9 cellular contexts compared by ENCODE assay signal in genomic region chr5:171957591-171958251, GRCh38. TPM values are rescaled to one million over a fixed set of nuclear protein-coding genes. Genes with fewer than 3 reads are reported as not detected.
A peak's percentile ranks its signal among the peaks of the same experiment; 100 is the strongest.
DNase-seq lines count a peak whose midpoint lies in the region; ATAC-seq and TF ChIP-seq lines count a peak whose summit lies in the region.
"Had no signal": no experiment of that assay in that cellular context is flagged by ENCODE, and none has a peak within 500 bp of the region (broad histone marks: within the 10 kb centered on the region; RNA-seq: fewer than 3 reads in every experiment).

No MANE protein-coding gene starts in this region.

- H3K27ac Mint-ChIP-seq in activated T-helper 1 cell treated with anti-CD3 and anti-CD28 coated beads, Interleukin-12 subunit alpha, Interleukin-12 subunit beta, Interleukin-2, Interleukin-4 antibody, amounts not matched to agents 30 ng/mL and 10 ng/mL and 1 ng/mL, durations not matched to agents 14 hours and 24 hours and 36 hours, result peak overlapping the region; percentile 59

- H3K27ac ChIP-seq in DND-41 (ENCODE audit: low read length), result no peak overlapping the region
- peak overlapping the region; percentile 8 for H3K27ac ChIP-seq in neutrophil

- H2AFZ ChIP-seq in DND-41 (ENCODE audit: low read depth, low read length), result no peak overlapping the region

- H3K4me3 Mint-ChIP-seq in activated T-helper 1 cell treated with anti-CD3 and anti-CD28 coated beads, Interleukin-12 subunit alpha, Interleukin-12 subunit beta, Interleukin-2, Interleukin-4 antibody, amounts not matched to agents 30 ng/mL and 10 ng/mL and 1 ng/mL, durations not matched to agents 14 hours and 24 hours and 36 hours, result peak overlapping the region; percentile 23

- peaks cover 64% of the 10 kb centered on the region for H3K4me1 Mint-ChIP-seq in activated T-helper 1 cell treated with anti-CD3 and anti-CD28 coated beads, Interleukin-12 subunit alpha, Interleukin-12 subunit beta, Interleukin-2, Interleukin-4 antibody, amounts not matched to agents 30 ng/mL and 10 ng/mL and 1 ng/mL, durations not matched to agents 14 hours and 24 hours and 36 hours (ENCODE audit: low read depth)

- H3K36me3 Mint-ChIP-seq in activated T-helper 1 cell treated with anti-CD3 and anti-CD28 coated beads, Interleukin-12 subunit alpha, Interleukin-12 subunit beta, Interleukin-2, Interleukin-4 antibody, amounts not matched to agents 30 ng/mL and 10 ng/mL and 1 ng/mL, durations not matched to agents 14 hours and 24 hours and 36 hours (ENCODE audit: low read depth), result peaks cover 5% of the 10 kb centered on the region

- DNase-seq in DND-41, result peak; percentile 45
- no peak for DNase-seq in activated T-helper 1 cell treated with anti-CD3 and anti-CD28 coated beads, Interleukin-12 subunit alpha, Interleukin-12 subunit beta, Interleukin-2, Interleukin-4 antibody, amounts not matched to agents 30 ng/mL and 10 ng/mL and 1 ng/mL, durations not matched to agents 14 hours and 24 hours and 36 hours (ENCODE audit: low spot score)
- DNase-seq in NCI-H748 (lab: John Stamatoyannopoulos, UW; ENCODE audit: unreplicated experiment), result no peak
- DNase-seq in mucosa of gallbladder (ENCODE audit: low spot score), result no peak
- DNase-seq in NCI-H69 (lab: John Stamatoyannopoulos, UW), result no peak
- no peak for DNase-seq in DMS79 (lab: John Stamatoyannopoulos, UW)

- no peak overlapping the region for H3K4me2 ChIP-seq in DND-41 (ENCODE audit: insufficient read depth, low read length)

- peaks cover 98% of the 10 kb centered on the region for H3K79me2 ChIP-seq in DND-41 (ENCODE audit: insufficient read depth, low read length)

- no peaks in the 10 kb centered on the region for H3K36me3 ChIP-seq in DND-41 (ENCODE audit: insufficient read depth, low read length)
- H3K36me3 ChIP-seq in neutrophil, result no peaks in the 10 kb centered on the region
- H3K36me3 ChIP-seq: thoracic aorta had no signal

- peaks cover 73% of the 10 kb centered on the region for H4K20me1 ChIP-seq in DND-41 (ENCODE audit: insufficient read depth, low read length)

- H3K4me1 ChIP-seq in DND-41 (ENCODE audit: insufficient read depth, low read length) (peaks cover 10% of the 10 kb centered on the region), neutrophil (ENCODE audit: control insufficient read depth in 1 of 2, insufficient read depth in 1 of 2, low read depth in 1 of 2, low read length in 1 of 2) (peaks cover 10 to 18% of the 10 kb centered on the region in 2 experiments)

- ATAC-seq in DND-41 (ENCODE audit: insufficient read depth, low read depth) (peak; percentile 85), HG03097 (IDR thresholded peaks at IDR 0.05; ENCODE audit: low FRiP score, unreplicated experiment) (peak; percentile 35)

- H3K9me3 Mint-ChIP-seq in activated T-helper 1 cell treated with anti-CD3 and anti-CD28 coated beads, Interleukin-12 subunit alpha, Interleukin-12 subunit beta, Interleukin-2, Interleukin-4 antibody, amounts not matched to agents 30 ng/mL and 10 ng/mL and 1 ng/mL, durations not matched to agents 14 hours and 24 hours and 36 hours, result no peaks in the 10 kb centered on the region

- no peak overlapping the region for H3K9ac ChIP-seq in DND-41 (ENCODE audit: low read depth, low read length)

- H3K27me3 ChIP-seq in DND-41 (ENCODE audit: insufficient read depth, low read length, poor library complexity) (no peaks in the 10 kb centered on the region), neutrophil (no peaks in the 10 kb centered on the region)

- TF ChIP-seq CTCF in DND-41 (IDR thresholded peaks at IDR 0.05; ENCODE audit: borderline replicate concordance, extremely low read depth, low read length, poor library complexity, severe bottlenecking) (no peak), neutrophil (IDR thresholded peaks at IDR 0.05) (no peak)

- intact Hi-C loops in activated T-helper 1 cell treated with anti-CD3 and anti-CD28 coated beads, Interleukin-12 subunit alpha, Interleukin-12 subunit beta, Interleukin-2, Interleukin-4 antibody, amounts not matched to agents 30 ng/mL and 10 ng/mL and 1 ng/mL, durations not matched to agents 14 hours and 24 hours and 36 hours (cut with micrococcal nuclease), result loop anchor here (1.0 to 2.0 kb wide), 4 partner anchors 15 to 77 kb away; no protein-coding TSS in a partner anchor

- H3K27me3 Mint-ChIP-seq in activated T-helper 1 cell treated with anti-CD3 and anti-CD28 coated beads, Interleukin-12 subunit alpha, Interleukin-12 subunit beta, Interleukin-2, Interleukin-4 antibody, amounts not matched to agents 30 ng/mL and 10 ng/mL and 1 ng/mL, durations not matched to agents 14 hours and 24 hours and 36 hours (ENCODE audit: insufficient read depth), result no peaks in the 10 kb centered on the region

- H3K9me3 ChIP-seq in DND-41 (ENCODE audit: insufficient read depth, low read length, severe bottlenecking) (no peaks in the 10 kb centered on the region), neutrophil (no peaks in the 10 kb centered on the region)
- H3K9me3 ChIP-seq: thoracic aorta had no signal

- H3K4me3 ChIP-seq in DND-41 (ENCODE audit: low read depth in 1 of 2, low read length in 2 of 2) (no peak overlapping the region), neutrophil (ENCODE audit: low read depth in 1 of 2, low read length in 1 of 2) (no peak overlapping the region)
- H3K4me3 ChIP-seq: thoracic aorta had no signal

RNA-seq across cellular contexts. Expression of gene FBXW11, which starts 48.7 kb away (rescaled TPM):
- total RNA-seq in activated T-helper 1 cell treated with anti-CD3 and anti-CD28 coated beads, Interleukin-12 subunit alpha, Interleukin-12 subunit beta, Interleukin-2, Interleukin-4 antibody, amounts not matched to agents 30 ng/mL and 10 ng/mL and 1 ng/mL, durations not matched to agents 14 hours and 24 hours and 36 hours, result 55.6 and 57.9 TPM in 2 replicates
- 54.1 TPM for total RNA-seq in mucosa of gallbladder
